ENCODE assay signal across 12 cellular contexts in the genomic region with DNA sequence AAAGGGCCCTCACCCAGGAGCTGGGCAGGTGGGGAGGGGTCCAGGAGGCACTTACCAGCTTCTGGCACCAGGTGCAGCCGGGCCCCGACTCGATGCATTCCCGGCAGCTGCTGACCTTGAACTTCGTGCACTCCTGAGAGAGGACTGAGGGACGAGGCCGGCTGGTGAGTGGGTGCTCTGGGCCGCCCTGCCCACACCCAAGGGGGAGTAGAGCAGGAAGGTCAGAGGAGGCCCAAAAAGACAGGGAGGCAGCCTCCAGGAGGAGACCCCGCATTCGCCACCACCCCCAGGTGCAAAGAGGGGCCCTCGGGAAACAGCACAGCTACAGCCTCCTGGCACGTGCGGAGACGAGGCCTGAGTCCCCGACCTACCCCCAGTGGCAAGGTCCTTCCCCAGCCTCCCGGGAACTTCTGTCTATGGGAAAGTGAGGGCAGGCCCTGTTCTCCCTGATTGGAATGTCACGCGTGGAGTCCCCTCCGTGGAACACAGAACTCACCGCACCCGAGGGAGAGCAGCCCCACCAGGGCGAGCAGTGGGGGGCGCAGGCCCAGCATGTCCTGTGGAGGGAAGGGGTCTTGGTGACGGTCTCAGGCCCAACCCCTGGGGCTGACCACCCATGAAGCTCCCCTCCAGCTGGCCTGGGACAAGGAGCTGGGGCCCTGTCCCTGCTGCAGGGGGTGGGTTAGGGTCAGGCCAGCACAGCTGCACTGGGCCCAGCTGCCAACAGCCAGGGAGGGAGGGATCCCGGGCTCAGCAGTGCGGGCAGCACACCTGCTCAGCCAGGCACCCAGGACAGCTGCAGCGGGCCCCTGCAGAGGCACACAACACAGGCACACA. TPM values are rescaled to one million over a fixed set of nuclear protein-coding genes. Genes with fewer than 3 reads are reported as not detected.
A peak's percentile ranks its signal among the peaks of the same experiment; 100 is the strongest.
DNase-seq lines count a peak whose midpoint lies in the region; ATAC-seq, FAIRE-seq and TF ChIP-seq lines count a peak whose summit lies in the region.
"Had no signal": no experiment of that assay in that cellular context is flagged by ENCODE, and none has a peak within 500 bp of the region (broad histone marks: within the 10 kb centered on the region; RNA-seq: fewer than 3 reads in every experiment).

No MANE protein-coding gene starts in this region.

- peaks cover 3 to 83% (median 53%) of the 10 kb centered on the region in 11 experiments; a peak in 19 of 22 replicates for H4K20me1 ChIP-seq in BLaER1 treated with 17β-estradiol and CSF1 and Interleukin-3, amounts not matched to agents 10 nM and 100 nM
- H4K20me1 ChIP-seq in osteoblast (ENCODE audit: insufficient read depth, low read length), result no peaks in the 10 kb centered on the region

- TF ChIP-seq CTCF in CD8-positive, alpha-beta T cell (IDR thresholded peaks at IDR 0.05), result no peak
- TF ChIP-seq CTCF in mucosa of descending colon (IDR thresholded peaks at IDR 0.05), result no peak
- no peak for TF ChIP-seq CTCF in osteoblast (IDR thresholded peaks at IDR 0.05; ENCODE audit: extremely low read depth, low read depth, low read length)

- H3K4me3 Mint-ChIP-seq in CD8-positive, alpha-beta T cell, result peak overlapping the region; percentile 70
- peak overlapping the region; percentile 58 for H3K4me3 Mint-ChIP-seq in activated CD4-positive, alpha-beta memory T cell treated with anti-CD3 and anti-CD28 coated beads for 36 hours

- peak overlapping the region; percentile 92 for H3K27ac Mint-ChIP-seq in CD8-positive, alpha-beta T cell
- peak overlapping the region; percentile 93 for H3K27ac Mint-ChIP-seq in activated CD4-positive, alpha-beta memory T cell treated with anti-CD3 and anti-CD28 coated beads for 36 hours

- no peak overlapping the region for H2AFZ ChIP-seq in osteoblast (ENCODE audit: low read length)
- H2AFZ ChIP-seq: hepatocyte had no signal

- H3K79me2 ChIP-seq in osteoblast (ENCODE audit: insufficient read depth, low read length), result no peaks in the 10 kb centered on the region
- H3K79me2 ChIP-seq: hepatocyte had no signal

- POLR2A ChIA-PET in CD8-positive, alpha-beta T cell (lab: Charles Lee), result interaction anchor here (1.2 to 6.7 kb wide), 4 partner anchors 10 to 26 kb away, joined by 3 to 140 read pairs (median 6); a partner anchor contains a TSS
- POLR2A ChIA-PET in activated CD4-positive, alpha-beta memory T cell treated with anti-CD3 and anti-CD28 coated beads for 36 hours (lab: Charles Lee), result interaction anchor here (0.6 to 4.6 kb wide), 3 partner anchors 12 to 167 kb away, joined by 3 to 36 read pairs (median 4); no protein-coding TSS in a partner anchor

- peak overlapping the region; percentile 86 to 100 (median 97) for H3K4me2 ChIP-seq in BLaER1 treated with 17β-estradiol and CSF1 and Interleukin-3, amounts not matched to agents 10 nM and 100 nM
- H3K4me2 ChIP-seq in osteoblast (ENCODE audit: insufficient read depth, low read length), result no peak overlapping the region
- H3K4me2 ChIP-seq: hepatocyte had no signal

- H3K9me3 ChIP-seq in BLaER1 treated with 17β-estradiol and CSF1 and Interleukin-3, amounts not matched to agents 10 nM and 100 nM (replicated peaks in 1 of 11), result no peaks in the 10 kb centered on the region
- H3K9me3 ChIP-seq in CD8-positive, alpha-beta T cell (ENCODE audit: low read length), result no peaks in the 10 kb centered on the region
- H3K9me3 ChIP-seq in mucosa of descending colon (no peaks in the 10 kb centered on the region), osteoblast (ENCODE audit: low read depth, low read length) (no peaks in the 10 kb centered on the region)
- H3K9me3 ChIP-seq: psoas muscle had no signal

- peaks cover 73% of the 10 kb centered on the region for H3K4me1 Mint-ChIP-seq in CD8-positive, alpha-beta T cell (ENCODE audit: low read depth)
- peaks cover 53% of the 10 kb centered on the region for H3K4me1 Mint-ChIP-seq in activated CD4-positive, alpha-beta memory T cell treated with anti-CD3 and anti-CD28 coated beads for 36 hours (ENCODE audit: low read depth)

- H3K36me3 ChIP-seq in BLaER1 treated with 17β-estradiol and CSF1 and Interleukin-3, amounts not matched to agents 10 nM and 100 nM, result peaks cover 0 to 78% (median 47%) of the 10 kb centered on the region in 11 experiments; a peak in 19 of 22 replicates
- peaks cover 32% of the 10 kb centered on the region for H3K36me3 ChIP-seq in CD8-positive, alpha-beta T cell (ENCODE audit: insufficient read depth, low read length)
- H3K36me3 ChIP-seq in mucosa of descending colon (ENCODE audit: low read depth) (no peaks in the 10 kb centered on the region), osteoblast (ENCODE audit: insufficient read depth, low read length) (no peaks in the 10 kb centered on the region)

- no peak for FAIRE-seq in GM19239 (lab: Jason Lieb, UNC)
- FAIRE-seq: H54, TTC549 had no signal

- intact Hi-C loops in CD8-positive, alpha-beta T cell (cut with DNase I, micrococcal nuclease), result loop anchor here (1.0 kb wide), 3 partner anchors 17 to 22 kb away; no protein-coding TSS in a partner anchor
- intact Hi-C loops in activated CD4-positive, alpha-beta memory T cell treated with anti-CD3 and anti-CD28 coated beads for 36 hours (cut with micrococcal nuclease), result no loop called here
- intact Hi-C loops in mucosa of descending colon (cut with DNase I, micrococcal nuclease), result no loop called here

- DNase-seq in CD8-positive, alpha-beta T cell, result no peak
- DNase-seq in activated CD4-positive, alpha-beta memory T cell treated with anti-CD3 and anti-CD28 coated beads for 36 hours, result no peak
- DNase-seq in mucosa of descending colon, result no peak
- DNase-seq in osteoblast (ENCODE audit: insufficient read length, low spot score, missing footprints), result no peak
- no peak for DNase-seq in NCI-H524 treated with DMSO at 0.1 percent for 48 hours (lab: John Stamatoyannopoulos, UW)
- DNase-seq in GM19239 (ENCODE audit: insufficient read length, low spot score), result no peak

- H3K4me3 ChIP-seq in BLaER1 treated with 17β-estradiol and CSF1 and Interleukin-3, amounts not matched to agents 10 nM and 100 nM, result peak overlapping the region in 5 of 10 experiments; percentile 2 to 59 (median 45); a peak in 8 of 20 replicates
- H3K4me3 ChIP-seq in CD8-positive, alpha-beta T cell (ENCODE audit: low read depth, low read length), result peak overlapping the region; percentile 42
- no peak overlapping the region for H3K4me3 ChIP-seq in mucosa of descending colon
- H3K4me3 ChIP-seq in osteoblast (ENCODE audit: insufficient read depth, low read length), result no peak overlapping the region
- H3K4me3 ChIP-seq: hepatocyte, psoas muscle had no signal

- H3K27ac ChIP-seq in BLaER1 treated with 17β-estradiol and CSF1 and Interleukin-3, amounts not matched to agents 10 nM and 100 nM, result peak overlapping the region; percentile 34 to 89 (median 84); a peak in 20 of 22 replicates
- H3K27ac ChIP-seq in CD8-positive, alpha-beta T cell (ENCODE audit: low read depth, low read length), result peak overlapping the region; percentile 73
- H3K27ac ChIP-seq in osteoblast (ENCODE audit: low read depth, low read length), result no peak overlapping the region
- H3K27ac ChIP-seq: hepatocyte, psoas muscle had no signal

- no peaks in the 10 kb centered on the region for H3K9me3 Mint-ChIP-seq in CD8-positive, alpha-beta T cell
- H3K9me3 Mint-ChIP-seq in activated CD4-positive, alpha-beta memory T cell treated with anti-CD3 and anti-CD28 coated beads for 36 hours, result no peaks in the 10 kb centered on the region

- H3K27me3 ChIP-seq in BLaER1 treated with 17β-estradiol and CSF1 and Interleukin-3, amounts not matched to agents 10 nM and 100 nM, result no peaks in the 10 kb centered on the region
- H3K27me3 ChIP-seq in CD8-positive, alpha-beta T cell (ENCODE audit: insufficient read depth, low read length), result no peaks in the 10 kb centered on the region
- no peaks in the 10 kb centered on the region for H3K27me3 ChIP-seq in osteoblast (ENCODE audit: insufficient read depth, low read length)

- H3K27me3 Mint-ChIP-seq in CD8-positive, alpha-beta T cell (ENCODE audit: low read depth), result no peaks in the 10 kb centered on the region
- no peaks in the 10 kb centered on the region for H3K27me3 Mint-ChIP-seq in activated CD4-positive, alpha-beta memory T cell treated with anti-CD3 and anti-CD28 coated beads for 36 hours

- peak overlapping the region; percentile 26 to 80 (median 71); a peak in 19 of 22 replicates for H3K9ac ChIP-seq in BLaER1 treated with 17β-estradiol and CSF1 and Interleukin-3, amounts not matched to agents 10 nM and 100 nM

- peaks cover 98 to 100% (median 99%) of the 10 kb centered on the region in 10 experiments for H3K4me1 ChIP-seq in BLaER1 treated with 17β-estradiol and CSF1 and Interleukin-3, amounts not matched to agents 10 nM and 100 nM
- peaks cover 95% of the 10 kb centered on the region for H3K4me1 ChIP-seq in CD8-positive, alpha-beta T cell (ENCODE audit: insufficient read depth, low read length)
- peaks cover 10% of the 10 kb centered on the region for H3K4me1 ChIP-seq in mucosa of descending colon (ENCODE audit: low read depth)
- H3K4me1 ChIP-seq in osteoblast (ENCODE audit: insufficient read depth, low read length), result peaks cover 12% of the 10 kb centered on the region

- no peak for ATAC-seq in CD8-positive, alpha-beta T cell
- ATAC-seq in mucosa of descending colon (peak; percentile 1), HG02973 (IDR thresholded peaks at IDR 0.05; ENCODE audit: unreplicated experiment) (no peak)

- CTCF ChIA-PET in CD8-positive, alpha-beta T cell (lab: Charles Lee), result interaction anchor here (0.9 to 7.9 kb wide), 11 partner anchors 9 to 110 kb away, joined by 3 to 65 read pairs (median 3); a partner anchor contains a TSS
- CTCF ChIA-PET in activated CD4-positive, alpha-beta memory T cell treated with anti-CD3 and anti-CD28 coated beads for 36 hours (lab: Charles Lee), result interaction anchor here (0.8 to 5.9 kb wide), 10 partner anchors 10 to 117 kb away, joined by 3 to 42 read pairs (median 11); a partner anchor contains a TSS

- peaks cover 34% of the 10 kb centered on the region for H3K36me3 Mint-ChIP-seq in CD8-positive, alpha-beta T cell
- peaks cover 29% of the 10 kb centered on the region for H3K36me3 Mint-ChIP-seq in activated CD4-positive, alpha-beta memory T cell treated with anti-CD3 and anti-CD28 coated beads for 36 hours

RNA-seq across cellular contexts. Expression of a gene that starts 10.3 kb away (rescaled TPM):
- total RNA-seq in CD8-positive, alpha-beta T cell, result 100 to 1,000 TPM; 234 to 245 TPM
- 100 to 1,000 TPM; 242 to 247 TPM for total RNA-seq in activated CD4-positive, alpha-beta memory T cell treated with anti-CD3 and anti-CD28 coated beads for 36 hours
- total RNA-seq in mucosa of descending colon, result 10 to 100 TPM; 10.8 to 52.3 (median 51.1) TPM
- 13.3 and 15.2 TPM in 2 replicates for total RNA-seq in osteoblast

RNA-seq across cellular contexts. Expression of a gene that starts 29.4 kb away (rescaled TPM):
- total RNA-seq in CD8-positive, alpha-beta T cell, result 10 to 100 TPM in 1 of 2 experiments, 1 to 10 TPM in 1; 8.2 to 10.0 TPM
- total RNA-seq in activated CD4-positive, alpha-beta memory T cell treated with anti-CD3 and anti-CD28 coated beads for 36 hours, result 10 to 100 TPM; 60.7 to 64.6 TPM
- total RNA-seq in mucosa of descending colon (10 to 100 TPM; 19.8 to 42.2 (median 20.9) TPM), osteoblast (9.4 and 10.9 TPM in 2 replicates)

RNA-seq across cellular contexts. Expression of a gene that starts 37.0 kb away (rescaled TPM):
- 10 to 100 TPM; 71.0 to 73.3 TPM for total RNA-seq in CD8-positive, alpha-beta T cell
- 10 to 100 TPM; 43.0 to 44.4 TPM for total RNA-seq in activated CD4-positive, alpha-beta memory T cell treated with anti-CD3 and anti-CD28 coated beads for 36 hours
- 100 to 1,000 TPM; 202 to 391 (median 286) TPM for total RNA-seq in mucosa of descending colon
- total RNA-seq in osteoblast, result 413 and 480 TPM in 2 replicates

Comparison
In these comparisons a context has a peak if more than half of its experiments do, and no peak if none do; other contexts are left out.
1. RNA of a gene that starts 10.3 kb away (total RNA-seq): 242 to 247 TPM in activated CD4-positive, alpha-beta memory T cell treated with anti-CD3 and anti-CD28 coated beads for 36 hours and 234 to 245 TPM in CD8-positive, alpha-beta T cell; 10.8 to 52.3 TPM in mucosa of descending colon and 13.3 to 15.2 TPM in osteoblast; every median in the first group is over 4 times any median in the second.
2. intact Hi-C loops: an anchor here in CD8-positive, alpha-beta T cell (1.0 kb wide); none called in activated CD4-positive, alpha-beta memory T cell treated with anti-CD3 and anti-CD28 coated beads for 36 hours and mucosa of descending colon.